Comparison of ENCODE assay signal across 8 cellular contexts in genomic region chr14:101810897-101811620, GRCh38. TPM values are rescaled to one million over a fixed set of nuclear protein-coding genes. Genes with fewer than 3 reads are reported as not detected.
DNase-seq lines count a peak whose midpoint lies in the region; ATAC-seq, FAIRE-seq and TF ChIP-seq lines count a peak whose summit lies in the region.

No MANE protein-coding gene starts in this region.

- peaks cover 52% of the 10 kb centered on the region for H4K20me1 ChIP-seq in Loucy (ENCODE audit: insufficient read depth, low read length, poor library complexity, severe bottlenecking)

- no peaks in the 10 kb centered on the region for H3K9me3 Mint-ChIP-seq in naive B cell

- peak overlapping the region; percentile 99 for H3K4me2 ChIP-seq in Loucy (ENCODE audit: low read depth, low read length, poor library complexity, severe bottlenecking)

- peaks cover 7 to 16% of the 10 kb centered on the region in 2 donors for H3K36me3 Mint-ChIP-seq in naive B cell

- H3K4me1 ChIP-seq in Loucy (ENCODE audit: insufficient read depth, low read length, poor library complexity, severe bottlenecking) = peaks cover 64% of the 10 kb centered on the region

- no peak for FAIRE-seq in GM12891 (lab: Jason Lieb, UNC)

- peaks cover 39 to 62% (median 42%) of the 10 kb centered on the region in 3 donors for H3K4me1 Mint-ChIP-seq in naive B cell

- CTCF ChIA-PET in BJ (lab: Yijun Ruan, JAX) = interaction anchor here (0.7 kb wide), 1 partner anchor 40 kb away, joined by 3 read pairs; no protein-coding TSS in a partner anchor

- POLR2A ChIA-PET in BJ (lab: Charles Lee) = no interaction called here

- DNase-seq in BJ (ENCODE audit: low read depth) = no peak
- peak in 1 of 2 donors; percentile 70 for DNase-seq in cardiac fibroblast (ENCODE audit: low read depth in 2 of 2)
- DNase-seq in naive B cell = no peak
- no peak for DNase-seq in NCI-H187 treated with DMSO at 0.1 percent for 48 hours (lab: John Stamatoyannopoulos, UW)
- no peak for DNase-seq in OCI-M2 (lab: John Stamatoyannopoulos, UW; ENCODE audit: unreplicated experiment)
- DNase-seq in GM12891 (ENCODE audit: insufficient read length, low spot score) = no peak

- H3K27ac Mint-ChIP-seq in naive B cell = peak overlapping the region; percentile 98 to 100 (median 100)

- no peak for ATAC-seq in naive B cell (ENCODE audit: low read depth in 2 of 2)
- ATAC-seq in HG02973 (IDR thresholded peaks at IDR 0.05; ENCODE audit: unreplicated experiment) = no peak

- H3K27me3 ChIP-seq in BJ (ENCODE audit: control insufficient read depth, insufficient read depth, low read length) (no peaks in the 10 kb centered on the region), Loucy (ENCODE audit: insufficient read depth, low read length, poor library complexity, severe bottlenecking) (no peaks in the 10 kb centered on the region)

- no peaks in the 10 kb centered on the region for H3K27me3 Mint-ChIP-seq in naive B cell

- no peaks in the 10 kb centered on the region for H3K9me2 ChIP-seq in Loucy (replicated peaks; ENCODE audit: low read depth, low read length)

- no peak for TF ChIP-seq POLR2A in GM12891 (IDR thresholded peaks at IDR 0.05; ENCODE audit: low read depth, low read length)

- H3K4me3 ChIP-seq in BJ (ENCODE audit: low read depth, low read length) (peak overlapping the region; percentile 67), Loucy (ENCODE audit: low read length, poor library complexity, severe bottlenecking) (peak overlapping the region; percentile 96), cardiac fibroblast (replicated peaks in 1 of 2; ENCODE audit: low read depth in 2 of 2, low read length in 2 of 2) (peak overlapping the region; percentile 64 to 67)

- H2AFZ ChIP-seq in Loucy (ENCODE audit: low read length) = no peak overlapping the region

- peak overlapping the region; percentile 91 to 99 (median 97) for H3K4me3 Mint-ChIP-seq in naive B cell

- H3K9me3 ChIP-seq in Loucy (ENCODE audit: insufficient read depth, low read depth, low read length) = no peaks in the 10 kb centered on the region

- H3K36me3 ChIP-seq in BJ (ENCODE audit: control insufficient read depth, insufficient read depth, low read length) = peaks cover 4% of the 10 kb centered on the region; the same call in 1 of the 2 replicates
- H3K36me3 ChIP-seq in Loucy (ENCODE audit: insufficient read depth, low read length) = no peaks in the 10 kb centered on the region; the same call in 1 of the 2 replicates

- no peak for TF ChIP-seq CTCF in BJ (IDR thresholded peaks at IDR 0.05; ENCODE audit: insufficient read depth, low read depth, low read length)
- TF ChIP-seq CTCF in Loucy (conservative IDR thresholded peaks at IDR 0.05; ENCODE audit: low read length) = no peak
- TF ChIP-seq CTCF in cardiac fibroblast (IDR thresholded peaks at IDR 0.05; ENCODE audit: low read depth, low read length) = no peak

- peaks cover 6% of the 10 kb centered on the region for H3F3A ChIP-seq in Loucy (ENCODE audit: low read depth)

- H3K79me2 ChIP-seq in Loucy (ENCODE audit: insufficient read depth, low read length) = peaks cover 62% of the 10 kb centered on the region

- peak overlapping the region; percentile 98 for H3K9ac ChIP-seq in Loucy (ENCODE audit: low read depth, low read length, poor library complexity, severe bottlenecking)

TF ChIP-seq in GM12891, 5 proteins besides CTCF, POLR2A, EP300 and RAD21:
- TF ChIP-seq POLR2AphosphoS5 (IDR thresholded peaks at IDR 0.05; ENCODE audit: low read depth, low read length) = no peak

RNA-seq across cellular contexts. Expression of gene PPP2R5C, which starts 49.5 kb away (rescaled TPM):
- polyA plus RNA-seq in BJ (2011; rRNA removed) (55.8 and 115 TPM in 2 replicates), naive B cell (ENCODE audit: low read depth in 6 of 6) (100 to 1,000 TPM in 1 of 6 donors, 10 to 100 TPM in 5; 64.5 to 117 (median 92.9) TPM)
- 52.1 and 55.1 TPM in 2 replicates for polyA minus RNA-seq in BJ (2011; rRNA and poly(A)+ RNA removed)
- 87.1 TPM for polyA plus RNA-seq in GM12891 (2012; ENCODE audit: low read depth, missing spikeins)
